Comparison of ENCODE assay signal across 8 cellular contexts in the genomic region with DNA sequence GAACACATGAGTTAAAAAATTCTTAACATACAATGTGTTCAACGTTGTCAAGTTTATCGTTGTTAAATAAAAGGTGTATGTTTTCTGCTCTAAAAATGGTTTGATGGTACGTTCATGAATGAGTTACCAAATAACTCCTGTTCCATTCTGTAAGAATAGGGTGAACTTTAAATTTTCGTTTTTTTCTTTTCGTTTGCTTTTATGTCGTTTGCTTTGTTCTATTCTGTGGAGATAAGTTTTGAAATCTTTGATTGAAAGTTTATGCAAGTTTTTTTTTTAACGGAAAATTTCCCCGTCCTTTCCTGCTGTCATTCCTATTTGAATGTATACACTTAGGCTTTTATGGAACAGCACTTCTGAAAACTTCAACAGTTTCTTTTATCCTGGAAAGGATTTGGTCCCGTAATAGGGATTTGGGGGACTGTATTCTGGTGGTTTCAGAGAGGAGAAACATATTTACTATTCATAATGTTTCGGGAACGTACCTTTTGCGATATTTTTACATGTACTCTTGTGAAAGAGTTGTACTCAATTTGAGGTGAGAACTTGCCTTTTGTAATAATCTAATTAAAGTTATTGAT. TPM values are rescaled to one million over a fixed set of nuclear protein-coding genes. Genes with fewer than 3 reads are reported as not detected.
A peak's percentile ranks its signal among the peaks of the same experiment; 100 is the strongest.
DNase-seq lines count a peak whose midpoint lies in the region; ATAC-seq, FAIRE-seq and TF ChIP-seq lines count a peak whose summit lies in the region.

No MANE protein-coding gene starts in this region.

- ATAC-seq in GM18498 (IDR thresholded peaks at IDR 0.05; ENCODE audit: unreplicated experiment) (no peak), HG03520 (IDR thresholded peaks at IDR 0.05; ENCODE audit: unreplicated experiment) (no peak), HG03342 (IDR thresholded peaks at IDR 0.05; ENCODE audit: unreplicated experiment) (no peak)

- TF ChIP-seq CTCF in PC-9 (conservative IDR thresholded peaks at IDR 0.05) (no peak), epithelial cell of proximal tubule (conservative IDR thresholded peaks at IDR 0.05; ENCODE audit: low read depth, low read length) (no peak), parathyroid adenoma (IDR thresholded peaks at IDR 0.05) (no peak)

- FAIRE-seq in G401.6 (lab: Jason Lieb, UNC): peak; percentile 60

- H3K4me1 ChIP-seq in PC-9 (replicated peaks; ENCODE audit: insufficient read depth) (peaks cover 35% of the 10 kb centered on the region), parathyroid adenoma (no peaks in the 10 kb centered on the region)

- H3F3A ChIP-seq in PC-9 (ENCODE audit: insufficient read depth, low read depth): peaks cover 8% of the 10 kb centered on the region

- no TSS peak for BruUV-seq in PC-9 (replicated peaks; lab: Mats Ljungman, UMichigan)

- H3K4me2 ChIP-seq in PC-9: peak overlapping the region; percentile 92
- H3K4me2 ChIP-seq in parathyroid adenoma (ENCODE audit: low read length): peak overlapping the region; percentile 78

- no peaks in the 10 kb centered on the region for H3K9me3 ChIP-seq in PC-9 (ENCODE audit: insufficient read depth, low read depth)
- no peaks in the 10 kb centered on the region for H3K9me3 ChIP-seq in parathyroid adenoma (ENCODE audit: control insufficient read depth, low read length)

- H3K9me2 ChIP-seq in PC-9 (ENCODE audit: insufficient read depth): no peaks in the 10 kb centered on the region

- peaks cover 27% of the 10 kb centered on the region for H3K36me3 ChIP-seq in PC-9 (ENCODE audit: low read depth)
- H3K36me3 ChIP-seq in parathyroid adenoma (ENCODE audit: control insufficient read depth, insufficient read depth, low read length): no peaks in the 10 kb centered on the region

- peaks cover 37% of the 10 kb centered on the region for H4K20me1 ChIP-seq in PC-9 (ENCODE audit: insufficient read depth)

- DNase-seq in PC-9 (no peak), epithelial cell of proximal tubule (ENCODE audit: low read depth) (no peak)
- no peak for DNase-seq in stimulated activated CD4-positive, alpha-beta T cell treated with anti-CD3 and anti-CD28 coated beads, Interleukin-4, amount 100 ng/mL, for 24 hours

- H3K27ac ChIP-seq in PC-9 (0 out of 2 replicates have a peak overlapping the region, but pooled peaks have one; percentile 1), parathyroid adenoma (no peak overlapping the region)

- no peak overlapping the region for H3K9ac ChIP-seq in parathyroid adenoma

- H3K4me3 ChIP-seq in PC-9 (peak overlapping the region; percentile 86), epithelial cell of proximal tubule (ENCODE audit: low read depth, low read length) (peak overlapping the region; percentile 79), parathyroid adenoma (ENCODE audit: low read depth, low read length) (peak overlapping the region; percentile 92)

- CTCF ChIA-PET in PC-9 (lab: Charles Lee): no interaction called here

- H3K27me3 ChIP-seq in PC-9 (ENCODE audit: insufficient read depth, low read depth) (no peaks in the 10 kb centered on the region), parathyroid adenoma (ENCODE audit: control insufficient read depth, insufficient read depth, low read length) (no peaks in the 10 kb centered on the region)

- H2AFZ ChIP-seq in PC-9: no peak overlapping the region
- H2AFZ ChIP-seq in parathyroid adenoma: no peak overlapping the region

- H3K79me2 ChIP-seq in PC-9 (ENCODE audit: low read depth) (peaks cover 96% of the 10 kb centered on the region), parathyroid adenoma (peaks cover 27% of the 10 kb centered on the region)

- POLR2A ChIA-PET in PC-9 (lab: Charles Lee; ENCODE audit: unreplicated experiment): interaction anchor here (0.6 kb wide), 1 partner anchor 268 kb away, joined by 4 read pairs; a partner anchor contains a TSS

- intact Hi-C loops in PC-9 (cut with micrococcal nuclease; ENCODE audit: unreplicated experiment): loop anchor here (5.0 kb wide), 2 partner anchors 100 to 500 kb away; a partner anchor contains a TSS

RNA-seq across cellular contexts. Expression of a gene that starts 1.7 kb away (rescaled TPM):
- 33.6 and 37.8 TPM in 2 replicates for total RNA-seq in PC-9 (2021)
- 34.9 and 45.7 TPM in 2 replicates for total RNA-seq in epithelial cell of proximal tubule
